8 cellular contexts compared by ENCODE assay signal in the genomic region with DNA sequence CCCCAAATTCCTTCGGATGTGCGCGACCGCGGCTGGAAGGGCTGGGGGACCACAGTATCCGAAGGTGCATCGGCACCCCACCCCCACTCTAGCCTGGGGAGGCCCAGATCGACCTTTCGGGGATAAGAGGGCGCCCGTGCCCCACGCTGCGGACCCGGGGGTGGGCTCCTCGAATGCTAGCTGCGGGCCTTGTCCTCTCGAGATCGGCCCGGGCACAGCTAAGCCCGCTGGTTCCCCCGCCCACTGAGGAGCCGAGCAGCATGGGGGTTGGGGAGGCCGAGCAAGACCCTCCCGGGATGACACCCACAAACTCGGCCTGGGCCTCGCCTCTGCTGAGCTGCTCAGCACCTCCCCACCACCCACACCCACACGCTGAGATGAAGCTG. TPM values are rescaled to one million over a fixed set of nuclear protein-coding genes. Genes with fewer than 3 reads are reported as not detected.
DNase-seq lines count a peak whose midpoint lies in the region; ATAC-seq and TF ChIP-seq lines count a peak whose summit lies in the region.

No MANE protein-coding gene starts in this region.

- H3K36me3 ChIP-seq in SK-N-MC (ENCODE audit: insufficient read depth, low read length) (no peaks in the 10 kb centered on the region), trophoblast cell (ENCODE audit: control insufficient read depth in 1 of 2, insufficient read depth in 2 of 2, low read length in 2 of 2) (peaks cover 0 to 5% of the 10 kb centered on the region in 2 experiments)

- peaks cover 16 to 18% of the 10 kb centered on the region in 2 experiments for H3K4me1 ChIP-seq in trophoblast cell (ENCODE audit: control insufficient read depth in 1 of 2, insufficient read depth in 2 of 2, low read length in 2 of 2)

- peak overlapping the region; percentile 52 for H3K9ac ChIP-seq in SK-N-MC (ENCODE audit: insufficient read length)
- H3K9ac ChIP-seq in trophoblast cell (ENCODE audit: low read length): peak overlapping the region; percentile 49

- POLR2A ChIA-PET in GM10248 (lab: Yijun Ruan, JAX): interaction anchor here (0.6 to 1.4 kb wide), 3 partner anchors 9 to 71 kb away, joined by 3 to 4 read pairs (median 3); a partner anchor contains a TSS

- no peak for DNase-seq in GM12864 (ENCODE audit: low read depth)
- no peak for DNase-seq in SK-N-MC (ENCODE audit: low read depth, low spot score)
- DNase-seq in fibroblast of villous mesenchyme (ENCODE audit: low read depth): no peak
- DNase-seq in trophoblast cell: no peak
- no peak for DNase-seq in GM10248 (ENCODE audit: extremely low spot score)
- no peak for DNase-seq in glomerular visceral epithelial cell (ENCODE audit: extremely low spot score)
- no peak for DNase-seq in G401 (ENCODE audit: low spot score)

- H3K14ac ChIP-seq in trophoblast cell (ENCODE audit: low read length): peak overlapping the region; percentile 41

- H3K79me1 ChIP-seq in trophoblast cell (ENCODE audit: low read length): peaks cover 14% of the 10 kb centered on the region

- peak overlapping the region; percentile 62 for H2BK120ac ChIP-seq in trophoblast cell (ENCODE audit: insufficient read depth, low read length, poor library complexity)

- H3K9me3 ChIP-seq in SK-N-MC (ENCODE audit: low read depth, low read length) (no peaks in the 10 kb centered on the region), trophoblast cell (ENCODE audit: insufficient read depth, low read depth, low read length) (peaks cover 5% of the 10 kb centered on the region)

- H4K8ac ChIP-seq in trophoblast cell (ENCODE audit: low read depth, low read length): peak overlapping the region; percentile 78

- no CpG with 5 or more reads among the region's 27 CpGs for WGBS in trophoblast cell (ENCODE audit: extremely low coverage, insufficient coverage, insufficient read length)

- H4K12ac ChIP-seq in trophoblast cell (ENCODE audit: low read depth, low read length): no peak overlapping the region

- peak overlapping the region; percentile 43 for H3K18ac ChIP-seq in trophoblast cell (ENCODE audit: low read length)

- CTCF ChIA-PET in GM10248 (lab: Yijun Ruan, JAX): interaction anchor here (1.0 to 1.5 kb wide), 5 partner anchors 12 to 55 kb away, joined by 4 to 6 read pairs (median 5); a partner anchor contains a TSS

- peak overlapping the region; percentile 33 for H2BK12ac ChIP-seq in trophoblast cell (ENCODE audit: low read length)

- peaks cover 14% of the 10 kb centered on the region for H3K79me2 ChIP-seq in trophoblast cell (ENCODE audit: control insufficient read depth, insufficient read depth, low read length, poor library complexity)

- H3K27me3 ChIP-seq in trophoblast cell (ENCODE audit: insufficient read depth, low read length): peaks cover 2% of the 10 kb centered on the region

- H2AK5ac ChIP-seq in trophoblast cell (ENCODE audit: low read length): no peak overlapping the region

- in situ Hi-C loops in G401 (cut with HindIII; ENCODE audit: low sequenced_read_pairs): no loop called here

- TF ChIP-seq CTCF in GM12864 (IDR thresholded peaks at IDR 0.05; ENCODE audit: low read depth, low read length, missing control alignments): no peak
- TF ChIP-seq CTCF in fibroblast of villous mesenchyme (IDR thresholded peaks at IDR 0.05; ENCODE audit: insufficient read depth, low read depth, low read length): no peak
- no peak for TF ChIP-seq CTCF in GM10248 (IDR thresholded peaks at IDR 0.05; ENCODE audit: control extremely low read depth, extremely low read depth, low read depth, missing control alignments)

- H2BK5ac ChIP-seq in trophoblast cell (ENCODE audit: low read depth, low read length, poor library complexity): peak overlapping the region; percentile 15

- no peak overlapping the region for H3K23ac ChIP-seq in trophoblast cell (ENCODE audit: low read length)

- H2AFZ ChIP-seq in trophoblast cell (ENCODE audit: insufficient read depth, low read length, poor library complexity): peak overlapping the region; percentile 87

- ATAC-seq in HG03342 (IDR thresholded peaks at IDR 0.05; ENCODE audit: unreplicated experiment): no peak

- H3K4me3 ChIP-seq in GM12864 (ENCODE audit: low read depth, low read length): peak overlapping the region; percentile 60
- H3K4me3 ChIP-seq in SK-N-MC: peak overlapping the region; percentile 81
- H3K4me3 ChIP-seq in fibroblast of villous mesenchyme (ENCODE audit: low read depth, low read length): peak overlapping the region; percentile 72
- peak overlapping the region; percentile 70 for H3K4me3 ChIP-seq in trophoblast cell (ENCODE audit: low read depth, low read length)

- H3K27ac ChIP-seq in SK-N-MC (no peak overlapping the region), trophoblast cell (ENCODE audit: low read depth, low read length) (no peak overlapping the region)

- no peak overlapping the region for H3K4ac ChIP-seq in trophoblast cell (ENCODE audit: low read depth, low read length)

- peak overlapping the region; percentile 88 for H3K4me2 ChIP-seq in trophoblast cell (ENCODE audit: low read length)

- H4K91ac ChIP-seq in trophoblast cell (ENCODE audit: low read depth, low read length): peak overlapping the region; percentile 56

RNA-seq across cellular contexts. Expression of a gene that starts 0.7 kb away (rescaled TPM):
- 11.2 and 15.5 TPM in 2 replicates for total RNA-seq in fibroblast of villous mesenchyme
- 18.2 and 19.5 TPM in 2 replicates for polyA plus RNA-seq in trophoblast cell (2013)
- total RNA-seq in G401 (2014; rRNA removed; shearing (Covaris generic)): 12.7 and 15.7 TPM in 2 replicates

RNA-seq across cellular contexts. Expression of a gene that starts 54.8 kb away (rescaled TPM):
- 13.0 and 13.5 TPM in 2 replicates for total RNA-seq in fibroblast of villous mesenchyme
- polyA plus RNA-seq in trophoblast cell (2013): 34.2 and 35.7 TPM in 2 replicates
- total RNA-seq in G401 (2014; rRNA removed; shearing (Covaris generic)): 40.5 and 51.4 TPM in 2 replicates
